Comparison of ENCODE assay signal across 8 cellular contexts in the genomic region with DNA sequence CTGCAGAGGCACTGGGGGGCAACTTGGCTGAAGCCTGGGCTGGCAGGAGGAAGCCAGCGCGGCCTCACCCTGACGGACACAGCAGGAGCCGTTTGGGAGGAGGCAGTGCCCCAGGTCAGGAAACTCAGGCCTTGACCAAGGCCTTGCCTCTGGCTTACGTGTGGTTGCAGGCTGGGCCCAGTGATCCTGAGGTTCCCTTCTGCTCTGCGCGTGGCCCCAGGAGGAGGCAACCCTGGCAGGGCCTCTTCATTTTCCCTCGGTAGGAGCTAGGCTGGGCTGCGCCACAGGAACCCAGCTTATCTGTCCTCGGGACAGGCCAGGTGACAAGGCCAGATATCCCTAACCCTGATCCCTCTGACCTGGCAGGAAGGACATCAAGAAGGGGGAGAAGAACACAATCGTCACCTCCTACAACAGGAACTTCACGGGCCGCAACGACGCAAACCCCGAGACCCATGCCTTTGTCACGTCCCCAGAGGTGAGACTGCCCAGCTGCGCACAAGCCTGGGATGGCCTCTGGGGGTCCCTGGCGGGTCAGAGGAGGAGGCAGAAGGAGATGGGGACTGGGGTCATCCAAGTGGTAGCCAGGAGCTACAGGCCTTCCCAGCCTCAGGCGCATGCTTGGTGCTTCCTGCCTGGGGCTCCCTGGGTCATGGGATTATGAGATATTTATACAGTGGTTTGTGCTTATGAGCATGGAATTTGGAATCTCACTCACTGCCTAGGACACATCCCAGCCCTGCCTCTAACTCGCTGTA. TPM values are rescaled to one million over a fixed set of nuclear protein-coding genes. Genes with fewer than 3 reads are reported as not detected.
DNase-seq lines count a peak whose midpoint lies in the region; ATAC-seq and TF ChIP-seq lines count a peak whose summit lies in the region.

No MANE protein-coding gene starts in this region.

- H3K4me3 Mint-ChIP-seq in T-helper 2 cell treated with Interferon-gamma antibody and Interleukin-4, amounts not matched to agents 5 μg/mL and 100 μg/mL, for 36 hours = no peak overlapping the region
- H3K4me3 Mint-ChIP-seq in chondrocyte (ENCODE audit: unreplicated experiment) (no peak overlapping the region), memory B cell (no peak overlapping the region)
- H3K4me3 Mint-ChIP-seq in activated CD4-positive, alpha-beta T cell treated with anti-CD3 and anti-CD28 coated beads for 36 hours = no peak overlapping the region

- CTCF ChIA-PET in activated CD4-positive, alpha-beta T cell treated with anti-CD3 and anti-CD28 coated beads for 36 hours (lab: Charles Lee) = interaction anchor here (0.7 to 5.5 kb wide), 2 partner anchors 120 to 601 kb away, joined by 3 to 57 read pairs; no protein-coding TSS in a partner anchor

- H3K4me1 ChIP-seq in tibial nerve = peaks cover 0 to 45% (median 26%) of the 10 kb centered on the region in 4 donors

- TF ChIP-seq POLR2A in tibial nerve (IDR thresholded peaks at IDR 0.05) = no peak

- no peak overlapping the region for H3K4me3 ChIP-seq in tibial nerve

- no peak for TF ChIP-seq CTCF in chondrocyte (IDR thresholded peaks at IDR 0.05)
- no peak for TF ChIP-seq CTCF in tibial nerve (IDR thresholded peaks at IDR 0.05)

- ATAC-seq in memory B cell (ENCODE audit: low read depth) = no peak
- ATAC-seq in activated CD4-positive, alpha-beta T cell treated with anti-CD3 and anti-CD28 coated beads for 36 hours = no peak

- peaks cover 13% of the 10 kb centered on the region for H3K4me1 Mint-ChIP-seq in T-helper 2 cell treated with Interferon-gamma antibody and Interleukin-4, amounts not matched to agents 5 μg/mL and 100 μg/mL, for 36 hours (ENCODE audit: low read depth)
- H3K4me1 Mint-ChIP-seq in chondrocyte (ENCODE audit: low read depth) (peaks cover 14% of the 10 kb centered on the region), memory B cell (peaks cover 8% of the 10 kb centered on the region)
- H3K4me1 Mint-ChIP-seq in activated CD4-positive, alpha-beta T cell treated with anti-CD3 and anti-CD28 coated beads for 36 hours = peaks cover 15% of the 10 kb centered on the region

- no peaks in the 10 kb centered on the region for H3K27me3 Mint-ChIP-seq in T-helper 2 cell treated with Interferon-gamma antibody and Interleukin-4, amounts not matched to agents 5 μg/mL and 100 μg/mL, for 36 hours (ENCODE audit: low read depth)
- no peaks in the 10 kb centered on the region for H3K27me3 Mint-ChIP-seq in chondrocyte (ENCODE audit: low read depth)
- H3K27me3 Mint-ChIP-seq in memory B cell = no peaks in the 10 kb centered on the region
- H3K27me3 Mint-ChIP-seq in activated CD4-positive, alpha-beta T cell treated with anti-CD3 and anti-CD28 coated beads for 36 hours = no peaks in the 10 kb centered on the region

- WGBS in tibial nerve, 2 donors = 61 to 71% methylated on average over 20 to 21 of the region's 21 CpGs

- H3K9me3 Mint-ChIP-seq in T-helper 2 cell treated with Interferon-gamma antibody and Interleukin-4, amounts not matched to agents 5 μg/mL and 100 μg/mL, for 36 hours = no peaks in the 10 kb centered on the region
- no peaks in the 10 kb centered on the region for H3K9me3 Mint-ChIP-seq in chondrocyte (ENCODE audit: low read depth)
- no peaks in the 10 kb centered on the region for H3K9me3 Mint-ChIP-seq in memory B cell
- no peaks in the 10 kb centered on the region for H3K9me3 Mint-ChIP-seq in activated CD4-positive, alpha-beta T cell treated with anti-CD3 and anti-CD28 coated beads for 36 hours (ENCODE audit: low read depth)

- H3K36me3 ChIP-seq in tibial nerve = peaks cover 0 to 82% (median 0%) of the 10 kb centered on the region in 3 donors

- POLR2A ChIA-PET in activated CD4-positive, alpha-beta T cell treated with anti-CD3 and anti-CD28 coated beads for 36 hours (lab: Charles Lee) = no interaction called here

- TF ChIP-seq EP300 in tibial nerve (IDR thresholded peaks at IDR 0.05) = no peak

- peaks cover 11% of the 10 kb centered on the region for H3K36me3 Mint-ChIP-seq in T-helper 2 cell treated with Interferon-gamma antibody and Interleukin-4, amounts not matched to agents 5 μg/mL and 100 μg/mL, for 36 hours (ENCODE audit: low read depth)
- H3K36me3 Mint-ChIP-seq in chondrocyte (ENCODE audit: low read depth) (peaks cover 3% of the 10 kb centered on the region), memory B cell (peaks cover 10% of the 10 kb centered on the region)
- peaks cover 13% of the 10 kb centered on the region for H3K36me3 Mint-ChIP-seq in activated CD4-positive, alpha-beta T cell treated with anti-CD3 and anti-CD28 coated beads for 36 hours (ENCODE audit: low read depth)

- intact Hi-C loops in activated CD4-positive, alpha-beta T cell treated with anti-CD3 and anti-CD28 coated beads for 36 hours (cut with DNase I, micrococcal nuclease) = no loop called here

- peak overlapping the region; percentile 51 to 93 (median 85) for H3K27ac ChIP-seq in tibial nerve

- H3K27ac Mint-ChIP-seq in T-helper 2 cell treated with Interferon-gamma antibody and Interleukin-4, amounts not matched to agents 5 μg/mL and 100 μg/mL, for 36 hours = peak overlapping the region; percentile 20
- H3K27ac Mint-ChIP-seq in chondrocyte (ENCODE audit: unreplicated experiment) = peak overlapping the region; percentile 83
- peak overlapping the region; percentile 65 for H3K27ac Mint-ChIP-seq in memory B cell
- H3K27ac Mint-ChIP-seq in activated CD4-positive, alpha-beta T cell treated with anti-CD3 and anti-CD28 coated beads for 36 hours = no peak overlapping the region

- DNase-seq in T-helper 2 cell treated with Interferon-gamma antibody and Interleukin-4, amounts not matched to agents 5 μg/mL and 100 μg/mL, for 36 hours (ENCODE audit: low spot score) = no peak
- DNase-seq in T-helper 2 cell (no peak), chondrocyte (ENCODE audit: low spot score) (no peak), memory B cell (ENCODE audit: low spot score in 2 of 2) (no peak), tibial nerve (ENCODE audit: low spot score in 2 of 2) (no peak), COR-L47 (lab: John Stamatoyannopoulos, UW) (no peak), SKM-1 (lab: John Stamatoyannopoulos, UW; ENCODE audit: unreplicated experiment) (no peak)
- no peak for DNase-seq in activated CD4-positive, alpha-beta T cell treated with anti-CD3 and anti-CD28 coated beads for 36 hours

- H3K9me3 ChIP-seq in tibial nerve = no peaks in the 10 kb centered on the region

- no peaks in the 10 kb centered on the region for H3K27me3 ChIP-seq in tibial nerve

RNA-seq across cellular contexts. Expression of gene POLR3H, which starts 20.6 kb away (rescaled TPM):
- total RNA-seq in chondrocyte = 39.6 to 57.3 TPM (median 41.5 TPM) in 3 replicates
- 10 to 100 TPM; 26.6 to 33.6 (median 27.5) TPM for total RNA-seq in tibial nerve
- 10 to 100 TPM; 18.3 to 24.6 TPM for total RNA-seq in activated CD4-positive, alpha-beta T cell treated with anti-CD3 and anti-CD28 coated beads for 36 hours

RNA-seq across cellular contexts. Expression of gene CSDC2, which starts 37.2 kb away (rescaled TPM):
- total RNA-seq in chondrocyte (12.7 to 21.7 TPM (median 20.9 TPM) in 3 replicates), tibial nerve (10 to 100 TPM in 1 of 4 donors, 1 to 10 TPM in 3; 1.7 to 10.8 (median 2.5) TPM)
- total RNA-seq in activated CD4-positive, alpha-beta T cell treated with anti-CD3 and anti-CD28 coated beads for 36 hours = not detected

RNA-seq across cellular contexts. Expression of gene ACO2, which starts 54.7 kb away (rescaled TPM):
- total RNA-seq in chondrocyte (60.9 to 85.6 TPM (median 62.4 TPM) in 3 replicates), tibial nerve (10 to 100 TPM; 69.9 to 91.1 (median 76.4) TPM)
- total RNA-seq in activated CD4-positive, alpha-beta T cell treated with anti-CD3 and anti-CD28 coated beads for 36 hours = 100 to 1,000 TPM in 1 of 2 experiments, 10 to 100 TPM in 1; 95.4 to 106 TPM

RNA-seq across cellular contexts. Expression of gene PHF5A, which starts 55.2 kb away (rescaled TPM):
- total RNA-seq in chondrocyte = 22.5 to 32.4 TPM (median 26.8 TPM) in 3 replicates
- 10 to 100 TPM; 32.6 to 51.5 (median 36.4) TPM for total RNA-seq in tibial nerve
- total RNA-seq in activated CD4-positive, alpha-beta T cell treated with anti-CD3 and anti-CD28 coated beads for 36 hours = 10 to 100 TPM; 54.5 to 61.1 TPM
